16 cellular contexts compared by ENCODE assay signal in the genomic region with DNA sequence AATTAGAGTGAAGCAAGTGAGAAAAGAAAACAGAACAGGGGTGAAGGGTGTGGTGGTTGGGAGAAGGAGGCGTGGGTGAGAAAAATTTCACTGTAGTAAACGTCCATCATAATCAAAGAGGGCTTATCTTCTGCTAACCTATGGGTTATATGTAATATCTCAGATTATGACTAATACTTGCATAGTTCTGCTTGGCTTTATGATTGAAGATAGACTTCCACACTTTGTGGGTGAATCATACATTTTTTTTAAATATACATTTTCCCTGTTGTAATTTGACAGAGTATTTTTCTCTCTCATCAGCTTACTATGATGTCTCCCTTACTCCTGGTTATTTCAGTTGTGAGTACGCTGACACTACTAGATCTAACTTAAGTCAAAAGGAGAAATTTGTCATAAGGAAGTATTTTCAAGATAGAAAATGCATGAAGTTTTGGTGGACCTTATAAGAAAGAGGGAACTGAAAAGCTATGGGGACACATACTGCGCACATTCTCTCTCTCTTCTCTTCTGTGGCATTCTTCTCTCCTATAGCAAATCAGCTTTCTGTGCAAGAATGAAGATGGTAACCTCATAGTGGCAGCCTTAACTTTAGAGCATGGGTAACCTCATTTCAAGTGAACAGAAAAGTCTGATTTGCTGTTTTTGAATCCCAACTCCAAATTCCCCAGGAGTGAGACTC. TPM values are rescaled to one million over a fixed set of nuclear protein-coding genes. Genes with fewer than 3 reads are reported as not detected.
DNase-seq lines count a peak whose midpoint lies in the region; ATAC-seq, FAIRE-seq and TF ChIP-seq lines count a peak whose summit lies in the region.
"Had no signal": no experiment of that assay in that cellular context is flagged by ENCODE, and none has a peak within 500 bp of the region (broad histone marks: within the 10 kb centered on the region; RNA-seq: fewer than 3 reads in every experiment).

No MANE protein-coding gene starts in this region.

- BruUV-seq in PC-3 (replicated peaks; lab: Mats Ljungman, UMichigan), result no TSS peak
- BruUV-seq in endothelial cell of umbilical vein (replicated peaks; lab: Mats Ljungman, UMichigan), result no TSS peak

- TF ChIP-seq POLR2A in endothelial cell of umbilical vein (IDR thresholded peaks at IDR 0.05; ENCODE audit: low read depth, low read length) (no peak), gastroesophageal sphincter (IDR thresholded peaks at IDR 0.05) (no peak)

- TF ChIP-seq CTCF in PC-3 (conservative IDR thresholded peaks at IDR 0.05; ENCODE audit: low read depth, low read length), result no peak
- TF ChIP-seq CTCF in endothelial cell of umbilical vein (IDR thresholded peaks at IDR 0.05; ENCODE audit: extremely low read depth in 1 of 2, insufficient read depth in 1 of 2, low read depth in 1 of 2, low read length in 2 of 2), result no peak
- no peak for TF ChIP-seq CTCF in gastroesophageal sphincter (IDR thresholded peaks at IDR 0.05)

- FAIRE-seq in endothelial cell of umbilical vein (lab: Jason Lieb, UNC), result no peak

- H3K36me3 ChIP-seq in PC-3 (ENCODE audit: low read depth, low read length), result no peaks in the 10 kb centered on the region
- H3K36me3 ChIP-seq in endothelial cell of umbilical vein (ENCODE audit: control insufficient read depth in 2 of 2, extremely low read depth in 1 of 2, insufficient read depth in 2 of 2, low read length in 2 of 2), result no peaks in the 10 kb centered on the region
- no peaks in the 10 kb centered on the region for H3K36me3 ChIP-seq in urinary bladder (ENCODE audit: insufficient read depth)
- H3K36me3 ChIP-seq in gastroesophageal sphincter, result no peaks in the 10 kb centered on the region
- H3K36me3 ChIP-seq: tibial nerve had no signal

- peaks cover 51% of the 10 kb centered on the region for H3K4me1 Mint-ChIP-seq in activated naive CD4-positive, alpha-beta T cell treated with anti-CD3 and anti-CD28 coated beads, Interleukin-2, amount 50 U/mL, for 24 hours
- peaks cover 49% of the 10 kb centered on the region for H3K4me1 Mint-ChIP-seq in activated naive CD4-positive, alpha-beta T cell treated with anti-CD3 and anti-CD28 coated beads, Interleukin-2, amount 10 ng/mL, durations not matched to agents 7 days and 5 days

- no peak for DNase-seq in activated naive CD4-positive, alpha-beta T cell treated with anti-CD3 and anti-CD28 coated beads, Interleukin-2, amount 10 ng/mL, durations not matched to agents 7 days and 5 days
- DNase-seq in PC-3 (peak; percentile 36), endothelial cell of umbilical vein (ENCODE audit: low read depth, low spot score) (no peak), occipital lobe (lab: John Stamatoyannopoulos, UW) (no peak)
- DNase-seq: activated CD4-positive, alpha-beta T cell treated with anti-CD3 and anti-CD28 coated beads, Interleukin-2, amount 50 U/mL, for 4 hours; activated naive CD4-positive, alpha-beta T cell treated with Interleukin-2 at 50 U/mL for 16 hours; AML-193; DMS 273 treated with DMSO at 0.1 percent for 48 hours; head of caudate nucleus; posterior cingulate gyrus; T-cell had no signal

- H3K27me3 ChIP-seq in PC-3 (ENCODE audit: low read length) (no peaks in the 10 kb centered on the region), endothelial cell of umbilical vein (ENCODE audit: control insufficient read depth in 2 of 2, insufficient read depth in 2 of 2, low read length in 2 of 2) (no peaks in the 10 kb centered on the region), gastroesophageal sphincter (no peaks in the 10 kb centered on the region)
- H3K27me3 ChIP-seq: tibial nerve had no signal

- no peaks in the 10 kb centered on the region for H3K36me3 Mint-ChIP-seq in activated naive CD4-positive, alpha-beta T cell treated with anti-CD3 and anti-CD28 coated beads, Interleukin-2, amount 50 U/mL, for 24 hours
- H3K36me3 Mint-ChIP-seq in activated naive CD4-positive, alpha-beta T cell treated with anti-CD3 and anti-CD28 coated beads, Interleukin-2, amount 10 ng/mL, durations not matched to agents 7 days and 5 days, result peaks cover 1% of the 10 kb centered on the region
- H3K36me3 Mint-ChIP-seq: T-cell had no signal

- H3K27ac Mint-ChIP-seq in activated naive CD4-positive, alpha-beta T cell treated with anti-CD3 and anti-CD28 coated beads, Interleukin-2, amount 50 U/mL, for 24 hours, result peak overlapping the region; percentile 95
- no peak overlapping the region for H3K27ac Mint-ChIP-seq in activated naive CD4-positive, alpha-beta T cell treated with anti-CD3 and anti-CD28 coated beads, Interleukin-2, amount 10 ng/mL, durations not matched to agents 7 days and 5 days
- H3K27ac Mint-ChIP-seq: T-cell had no signal

- no peak overlapping the region for H3K4me3 ChIP-seq in PC-3 (ENCODE audit: low read length)
- H3K4me3 ChIP-seq in endothelial cell of umbilical vein (replicated peaks in 1 of 3; ENCODE audit: insufficient read depth in 1 of 3, low read depth in 1 of 3, low read length in 3 of 3), result no peak overlapping the region
- H3K4me3 ChIP-seq in urinary bladder (ENCODE audit: low read depth, low read length), result no peak overlapping the region
- H3K4me3 ChIP-seq in gastroesophageal sphincter, result no peak overlapping the region
- H3K4me3 ChIP-seq: tibial nerve had no signal

- H3K4me2 ChIP-seq in PC-3 (ENCODE audit: low read length) (peak overlapping the region; percentile 12; the same call in 1 of the 2 replicates), endothelial cell of umbilical vein (ENCODE audit: insufficient read depth, low read length) (no peak overlapping the region)

- no peak overlapping the region for H3K9ac ChIP-seq in PC-3 (ENCODE audit: low read length)
- no peak overlapping the region for H3K9ac ChIP-seq in endothelial cell of umbilical vein (replicated peaks; ENCODE audit: extremely low read depth, insufficient read depth, low read length)

- 0 out of 2 replicates have a peak, but pooled peaks cover under 1% of the 10 kb centered on the region for H3K79me2 ChIP-seq in PC-3 (ENCODE audit: low read length)
- H3K79me2 ChIP-seq in endothelial cell of umbilical vein (ENCODE audit: control insufficient read depth, insufficient read depth, low read length), result no peaks in the 10 kb centered on the region

- no peaks in the 10 kb centered on the region for H3K9me3 Mint-ChIP-seq in activated naive CD4-positive, alpha-beta T cell treated with anti-CD3 and anti-CD28 coated beads, Interleukin-2, amount 50 U/mL, for 24 hours
- no peaks in the 10 kb centered on the region for H3K9me3 Mint-ChIP-seq in activated naive CD4-positive, alpha-beta T cell treated with anti-CD3 and anti-CD28 coated beads, Interleukin-2, amount 10 ng/mL, durations not matched to agents 7 days and 5 days
- H3K9me3 Mint-ChIP-seq: T-cell had no signal

- H4K20me1 ChIP-seq in PC-3 (ENCODE audit: low read length) (no peaks in the 10 kb centered on the region), endothelial cell of umbilical vein (replicated peaks; ENCODE audit: control insufficient read depth, extremely low read depth, insufficient read depth, low read length) (no peaks in the 10 kb centered on the region)

- H3K9me2 ChIP-seq in PC-3 (replicated peaks; ENCODE audit: low read length), result no peaks in the 10 kb centered on the region

- peaks cover 27% of the 10 kb centered on the region for H3K4me1 ChIP-seq in PC-3 (ENCODE audit: insufficient read depth, low read length)
- H3K4me1 ChIP-seq in endothelial cell of umbilical vein (ENCODE audit: control insufficient read depth, extremely low read depth, insufficient read depth, low read length), result peaks cover 10% of the 10 kb centered on the region
- peaks cover 2% of the 10 kb centered on the region for H3K4me1 ChIP-seq in urinary bladder (ENCODE audit: insufficient read depth)
- H3K4me1 ChIP-seq in gastroesophageal sphincter, result peaks cover 0 to 15% (median 7%) of the 10 kb centered on the region in 3 donors

- H3K4me3 Mint-ChIP-seq in activated naive CD4-positive, alpha-beta T cell treated with anti-CD3 and anti-CD28 coated beads, Interleukin-2, amount 50 U/mL, for 24 hours, result peak overlapping the region; percentile 26
- no peak overlapping the region for H3K4me3 Mint-ChIP-seq in activated naive CD4-positive, alpha-beta T cell treated with anti-CD3 and anti-CD28 coated beads, Interleukin-2, amount 10 ng/mL, durations not matched to agents 7 days and 5 days
- H3K4me3 Mint-ChIP-seq: T-cell had no signal

- 70% methylated on average over 4 of the region's 4 CpGs for WGBS in urinary bladder
- 69 to 73% methylated on average over 4 of the region's 4 CpGs for WGBS in gastroesophageal sphincter (ENCODE audit: low coverage in 1 of 2), 2 donors

- dilution Hi-C loops in endothelial cell of umbilical vein (cut with MboI; ENCODE audit: extremely low pct_ligation_motif_present, low sequenced_read_pairs), result no loop called here

- H2AFZ ChIP-seq in PC-3 (ENCODE audit: low read length) (no peak overlapping the region), endothelial cell of umbilical vein (ENCODE audit: low read depth, low read length) (no peak overlapping the region)

- ATAC-seq in PC-3 (no peak), GM19467 (IDR thresholded peaks at IDR 0.05; ENCODE audit: unreplicated experiment) (no peak), gastroesophageal sphincter (no peak)
- ATAC-seq: T-cell had no signal

- POLR2A ChIA-PET in PC-3 (lab: Charles Lee; ENCODE audit: unreplicated experiment) (no interaction called here), endothelial cell of umbilical vein (lab: Charles Lee) (no interaction called here)

- H3K27ac ChIP-seq in PC-3 (ENCODE audit: low read length), result no peak overlapping the region
- no peak overlapping the region for H3K27ac ChIP-seq in endothelial cell of umbilical vein (ENCODE audit: insufficient read depth, low read depth, low read length)
- H3K27ac ChIP-seq in urinary bladder (ENCODE audit: low read depth), result peak overlapping the region; percentile 41
- H3K27ac ChIP-seq in gastroesophageal sphincter, result no peak overlapping the region
- H3K27ac ChIP-seq: tibial nerve had no signal

- intact Hi-C loops in PC-3 (cut with micrococcal nuclease), result loop anchor here (1.0 kb wide), 1 partner anchor 41 kb away; no protein-coding TSS in a partner anchor
- intact Hi-C loops in endothelial cell of umbilical vein (cut with micrococcal nuclease), result no loop called here

- H3F3A ChIP-seq in PC-3 (ENCODE audit: low read length, unreplicated experiment), result no peaks in the 10 kb centered on the region

- CTCF ChIA-PET in activated naive CD4-positive, alpha-beta T cell treated with anti-CD3 and anti-CD28 coated beads, Interleukin-2, amount 10 ng/mL, durations not matched to agents 7 days and 5 days (lab: Charles Lee), result no interaction called here
- CTCF ChIA-PET in PC-3 (lab: Charles Lee), result no interaction called here
- CTCF ChIA-PET in endothelial cell of umbilical vein (lab: Charles Lee), result interaction anchor here (0.9 to 1.1 kb wide), 6 partner anchors 8 to 446 kb away, joined by 3 to 4 read pairs (median 3); no protein-coding TSS in a partner anchor

- H3K9me3 ChIP-seq in PC-3 (ENCODE audit: low read length) (no peaks in the 10 kb centered on the region), endothelial cell of umbilical vein (replicated peaks; ENCODE audit: control insufficient read depth, insufficient read depth, low read length) (no peaks in the 10 kb centered on the region), gastroesophageal sphincter (no peaks in the 10 kb centered on the region)
- H3K9me3 ChIP-seq: tibial nerve had no signal

- no peaks in the 10 kb centered on the region for H3K9me1 ChIP-seq in endothelial cell of umbilical vein (replicated peaks; ENCODE audit: control insufficient read depth, extremely low read depth, insufficient read depth, low read length)

- no peak for TF ChIP-seq EP300 in gastroesophageal sphincter (IDR thresholded peaks at IDR 0.05)

- no peaks in the 10 kb centered on the region for H3K27me3 Mint-ChIP-seq in activated naive CD4-positive, alpha-beta T cell treated with anti-CD3 and anti-CD28 coated beads, Interleukin-2, amount 50 U/mL, for 24 hours
- no peaks in the 10 kb centered on the region for H3K27me3 Mint-ChIP-seq in activated naive CD4-positive, alpha-beta T cell treated with anti-CD3 and anti-CD28 coated beads, Interleukin-2, amount 10 ng/mL, durations not matched to agents 7 days and 5 days

RNA-seq across cellular contexts. Expression of gene JAK2, which starts 4.9 kb away (rescaled TPM):
- total RNA-seq in PC-3 (2014; rRNA removed) (9.9 and 11.2 TPM in 2 replicates), endothelial cell of umbilical vein (9.7 and 10.3 TPM in 2 replicates), urinary bladder (52.1 TPM), gastroesophageal sphincter (10 to 100 TPM; 29.9 to 45.5 (median 35.8) TPM), occipital lobe (40.1 TPM)
- polyA plus RNA-seq in endothelial cell of umbilical vein (1.6 and 2.1 TPM in 2 replicates), urinary bladder (13.7 TPM)
- 2.1 and 2.7 TPM in 2 replicates for polyA plus RNA-seq in endothelial cell of umbilical vein (2011; cell fraction: cytosol; rRNA removed)
- 6.6 and 7.7 TPM in 2 replicates for polyA plus RNA-seq in endothelial cell of umbilical vein (2011; cell fraction: nucleus; rRNA removed)
- 5.3 and 6.2 TPM in 2 replicates for polyA plus RNA-seq in endothelial cell of umbilical vein (2012)
- polyA minus RNA-seq in endothelial cell of umbilical vein, result 9.5 and 11.0 TPM in 2 replicates
- 4.8 TPM for polyA minus RNA-seq in endothelial cell of umbilical vein (2011; cell fraction: cytosol; rRNA and poly(A)+ RNA removed)
- polyA minus RNA-seq in endothelial cell of umbilical vein (2011; cell fraction: nucleus; rRNA and poly(A)+ RNA removed), result 24.3 and 35.7 TPM in 2 replicates
